Comparison of ENCODE assay signal across 18 cellular contexts in the genomic region with DNA sequence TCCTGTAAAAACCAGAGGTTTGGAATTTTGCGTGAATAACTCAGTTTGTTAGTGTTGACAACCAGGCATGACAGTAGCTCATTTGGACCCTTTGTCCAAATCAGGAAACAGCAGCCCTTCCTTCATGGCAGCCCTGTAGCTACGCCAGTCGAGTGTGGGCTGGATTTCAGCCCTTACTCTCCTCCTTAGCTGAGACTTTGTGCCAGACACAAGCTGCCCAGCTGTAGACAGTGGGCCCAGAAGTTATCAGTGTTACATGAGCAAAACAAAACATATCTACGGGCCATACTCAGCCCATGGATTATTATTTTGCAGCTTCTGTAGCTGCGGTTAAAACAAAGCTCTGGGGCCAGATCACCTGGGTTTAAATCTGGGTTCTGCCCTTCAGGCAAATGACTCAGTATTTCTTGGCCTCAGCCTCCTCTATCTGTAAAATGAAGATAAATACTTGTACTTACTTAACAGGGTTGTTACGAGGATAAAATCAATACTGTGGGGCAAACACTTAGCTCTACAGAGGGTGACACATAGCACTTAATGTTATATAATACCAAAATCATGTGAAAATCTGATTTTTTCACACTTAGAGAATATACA.
DNase-seq lines count a peak whose midpoint lies in the region; ATAC-seq, FAIRE-seq and TF ChIP-seq lines count a peak whose summit lies in the region.
"Had no signal": no experiment of that assay in that cellular context is flagged by ENCODE, and none has a peak within 500 bp of the region (broad histone marks: within the 10 kb centered on the region; RNA-seq: fewer than 3 reads in every experiment).

No MANE protein-coding gene starts in this region.

- peaks cover 0 to 7% (median under 1%) of the 10 kb centered on the region in 3 donors for H3K4me1 ChIP-seq in pancreas

- DNase-seq in ELF-1 (ENCODE audit: low read depth, low spot score) (peak; percentile 19), bronchial epithelial cell (ENCODE audit: low read depth) (peak; percentile 59), left cardiac atrium (no peak), pancreas (no peak), nephron progenitor cell (no peak), left colon (no peak), posterior vena cava (ENCODE audit: low spot score) (no peak)
- DNase-seq: C1 segment of cervical spinal cord, DND-41, GDM1, GOT3, KBM-7, NCI-H1436, NCI-H2081, NCI-H510A, NCI-H774 had no signal

- H3K4me1 Mint-ChIP-seq in nephron progenitor cell: peaks cover 16% of the 10 kb centered on the region

- H3K27me3 Mint-ChIP-seq in nephron progenitor cell (ENCODE audit: low read depth, poor library complexity): peaks cover 3% of the 10 kb centered on the region

- peak; percentile 53 to 66 for ATAC-seq in left cardiac atrium
- peak in 3 of 4 donors; percentile 35 to 77 (median 66) for ATAC-seq in pancreas
- ATAC-seq in left colon: no peak
- ATAC-seq in GM21367 (IDR thresholded peaks at IDR 0.05; ENCODE audit: unreplicated experiment): no peak

- no peaks in the 10 kb centered on the region for H3K36me3 Mint-ChIP-seq in nephron progenitor cell (ENCODE audit: low read depth)

- H3K9me3 ChIP-seq in pancreas: no peaks in the 10 kb centered on the region

- H3K9me3 Mint-ChIP-seq in nephron progenitor cell: no peaks in the 10 kb centered on the region

- intact Hi-C loops in left cardiac atrium (cut with DNase I): no loop called here
- intact Hi-C loops in pancreas (cut with DNase I): no loop called here
- intact Hi-C loops in left colon (cut with DNase I, micrococcal nuclease): no loop called here
- intact Hi-C loops in posterior vena cava (cut with DNase I): no loop called here

- H3K36me3 ChIP-seq in bronchial epithelial cell (ENCODE audit: control insufficient read depth, insufficient read depth, low read length) (no peaks in the 10 kb centered on the region), pancreas (no peaks in the 10 kb centered on the region)

- no peak for FAIRE-seq in bronchial epithelial cell (lab: Jason Lieb, UNC)
- FAIRE-seq in pancreas (lab: Jason Lieb, UNC): no peak
- FAIRE-seq: GM12891 had no signal

- no peak overlapping the region for H3K27ac ChIP-seq in pancreas

- WGBS in pancreas, 2 donors: 43 to 46% methylated on average over 6 of the region's 6 CpGs

- H3K27ac Mint-ChIP-seq in nephron progenitor cell: no peak overlapping the region

- H3K4me3 ChIP-seq in bronchial epithelial cell (ENCODE audit: low read depth, low read length) (no peak overlapping the region), pancreas (no peak overlapping the region)

- H3K4me3 Mint-ChIP-seq in nephron progenitor cell: no peak overlapping the region

- H3K27me3 ChIP-seq in bronchial epithelial cell (ENCODE audit: control insufficient read depth, insufficient read depth, low read length): no peaks in the 10 kb centered on the region
- H3K27me3 ChIP-seq in pancreas: no peaks in the 10 kb centered on the region

- TF ChIP-seq CTCF in bronchial epithelial cell (IDR thresholded peaks at IDR 0.05; ENCODE audit: insufficient read depth, low read length, severe bottlenecking) (no peak), pancreas (IDR thresholded peaks at IDR 0.05) (no peak), nephron progenitor cell (IDR thresholded peaks at IDR 0.05) (no peak)

Comparison
In these comparisons a context has a peak if more than half of its experiments do, and no peak if none do; other contexts are left out.
1. DNase-seq: peak in ELF-1 (single experiment) and bronchial epithelial cell (single experiment); none in left cardiac atrium (single experiment), pancreas (0 of 6), nephron progenitor cell (single experiment), left colon (0 of 2) and posterior vena cava (single experiment).
2. ATAC-seq: peak in left cardiac atrium (2 of 2) and pancreas (3 of 4); none in left colon (single experiment) and GM21367 (single experiment).